1 cellular context compared by ENCODE assay signal in the genomic region with DNA sequence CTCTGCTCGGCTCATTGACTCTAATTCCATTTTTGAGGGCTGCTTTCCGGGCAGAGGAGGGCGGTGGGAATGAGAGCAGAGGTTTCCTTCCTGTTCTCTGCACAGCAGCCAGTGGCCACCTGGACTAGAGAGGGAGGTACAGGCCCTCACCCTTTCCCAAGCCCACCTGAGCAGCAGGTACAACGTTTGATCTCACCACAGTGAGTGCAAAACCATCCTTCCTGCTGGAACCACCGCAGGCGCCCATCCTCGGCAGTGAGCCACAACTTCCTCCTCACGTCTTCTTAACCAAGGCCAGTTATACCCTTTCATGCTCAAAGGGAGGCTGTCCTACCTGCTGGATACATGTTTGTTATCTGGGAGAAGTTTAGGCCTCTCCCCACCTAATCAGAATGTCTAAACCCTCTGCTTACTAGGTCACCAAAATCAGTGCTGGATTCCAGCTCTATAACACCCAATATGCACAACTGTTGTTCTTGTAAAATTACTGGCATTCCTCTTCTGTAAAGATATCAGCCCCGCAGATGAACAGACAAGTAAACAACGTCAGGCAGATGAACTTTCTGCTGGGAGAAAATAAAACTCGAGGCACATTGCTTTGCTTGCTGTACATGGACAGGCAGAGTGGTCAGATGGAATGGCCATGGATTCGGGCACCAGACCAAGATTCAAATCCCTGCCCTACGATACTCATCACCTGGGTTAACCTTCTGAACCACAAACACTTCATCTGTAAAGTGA.
TF ChIP-seq lines count a peak whose summit lies in the region.

No MANE protein-coding gene starts in this region.

TF ChIP-seq in IMR-90, 13 proteins besides CTCF, POLR2A, EP300 and RAD21:
- TF ChIP-seq MAFK (IDR thresholded peaks at IDR 0.05; ENCODE audit: low read depth, low read length), result no peak
- TF ChIP-seq CHD1 (IDR thresholded peaks at IDR 0.05; ENCODE audit: low read depth, low read length), result no peak
- no peak for TF ChIP-seq RFX5 (IDR thresholded peaks at IDR 0.05; ENCODE audit: low read depth, low read length)
- TF ChIP-seq CEBPB (IDR thresholded peaks at IDR 0.05; ENCODE audit: low read depth, low read length), result no peak
- no peak for TF ChIP-seq USF2 (IDR thresholded peaks at IDR 0.05; ENCODE audit: low read depth, low read length)
- TF ChIP-seq NFE2L2 (IDR thresholded peaks at IDR 0.05; ENCODE audit: low read depth, low read length), result no peak
- TF ChIP-seq SMC3 (IDR thresholded peaks at IDR 0.05; ENCODE audit: low read depth, low read length), result no peak
TF ChIP-seq in IMR-90: peak in this region for 0.
